9 cellular contexts compared by ENCODE assay signal in genomic region chr15:89067751-89068150, GRCh38. TPM values are rescaled to one million over a fixed set of nuclear protein-coding genes. Genes with fewer than 3 reads are reported as not detected.
DNase-seq lines count a peak whose midpoint lies in the region; ATAC-seq and TF ChIP-seq lines count a peak whose summit lies in the region.
"Had no signal": no experiment of that assay in that cellular context is flagged by ENCODE, and none has a peak within 500 bp of the region (broad histone marks: within the 10 kb centered on the region; RNA-seq: fewer than 3 reads in every experiment).

No MANE protein-coding gene starts in this region.

- in situ Hi-C loops in GM13977 (cut with MboI; ENCODE audit: low pct_unique_long_range_greater_than_20kb, low sequenced_read_pairs, unreplicated experiment), result loop anchor here (10.0 kb wide), 1 partner anchor 47 kb away; no protein-coding TSS in a partner anchor

- H3K4me1 ChIP-seq in esophagus squamous epithelium, result peaks cover 0 to 24% (median 16%) of the 10 kb centered on the region in 3 donors

- WGBS in esophagus squamous epithelium, 2 donors, result 30 to 42% methylated on average over 1 of the region's 1 CpG

- H3K9me3 ChIP-seq in esophagus squamous epithelium, result peaks cover 0 to 16% (median 4%) of the 10 kb centered on the region in 3 donors

- TF ChIP-seq POLR2A in esophagus squamous epithelium (IDR thresholded peaks at IDR 0.05), result no peak

- DNase-seq in HL-60 (ENCODE audit: low read depth in 1 of 2, low spot score in 1 of 2) (peak in 1 of 2 experiments; percentile 57), esophagus squamous epithelium (lab: John Stamatoyannopoulos, UW) (no peak), posterior vena cava (ENCODE audit: low spot score) (no peak), RPMI8226 (no peak), GM13977 (ENCODE audit: low spot score) (no peak), islet precursor cell (no peak)
- DNase-seq: SK-N-SH had no signal

- peak overlapping the region; percentile 82 for H3K27ac ChIP-seq in HL-60 (replicated peaks)
- peak overlapping the region in 3 of 4 donors; percentile 28 to 55 (median 28) for H3K27ac ChIP-seq in esophagus squamous epithelium

- ATAC-seq in GM18861 (IDR thresholded peaks at IDR 0.05; ENCODE audit: unreplicated experiment), result peak; percentile 50
- peak; percentile 21 for ATAC-seq in GM21737 (IDR thresholded peaks at IDR 0.05; ENCODE audit: unreplicated experiment)

- TF ChIP-seq CTCF in HL-60 (IDR thresholded peaks at IDR 0.05; ENCODE audit: insufficient read depth, low read length), result no peak
- TF ChIP-seq CTCF in esophagus squamous epithelium (IDR thresholded peaks at IDR 0.05), result no peak
- TF ChIP-seq CTCF in GM13977 (IDR thresholded peaks at IDR 0.05; ENCODE audit: extremely low read depth, insufficient read depth, missing control alignments), result no peak

- H3K36me3 ChIP-seq in esophagus squamous epithelium, result no peaks in the 10 kb centered on the region

- intact Hi-C loops in esophagus squamous epithelium (cut with DNase I) (no loop called here), posterior vena cava (cut with DNase I) (no loop called here)

- H3K27me3 ChIP-seq in HL-60 (ENCODE audit: insufficient read depth, poor library complexity, severe bottlenecking) (no peaks in the 10 kb centered on the region), esophagus squamous epithelium (no peaks in the 10 kb centered on the region)

- no peak overlapping the region for H3K4me3 ChIP-seq in HL-60 (replicated peaks; ENCODE audit: insufficient read depth, low read length)
- H3K4me3 ChIP-seq in esophagus squamous epithelium, result no peak overlapping the region

RNA-seq across cellular contexts. Expression of gene ABHD2, which starts 20.5 kb away (rescaled TPM):
- total RNA-seq in esophagus squamous epithelium (10 to 100 TPM; 31.0 to 49.3 (median 35.3) TPM), posterior vena cava (100 to 1,000 TPM in 1 of 2 donors, 10 to 100 TPM in 1; 88.7 to 142 TPM)
